In genomic region chr1:37481289-37482003, GRCh38 we compare ENCODE assay signal across 9 cellular contexts. TPM values are rescaled to one million over a fixed set of nuclear protein-coding genes. Genes with fewer than 3 reads are reported as not detected.
DNase-seq lines count a peak whose midpoint lies in the region; ATAC-seq and TF ChIP-seq lines count a peak whose summit lies in the region.
"Had no signal": no experiment of that assay in that cellular context is flagged by ENCODE, and none has a peak within 500 bp of the region (broad histone marks: within the 10 kb centered on the region; RNA-seq: fewer than 3 reads in every experiment).

No MANE protein-coding gene starts in this region.

- no peaks in the 10 kb centered on the region for H3K27me3 Mint-ChIP-seq in stimulated activated naive B cell treated with anti-CD40 and anti-IgM and Interleukin-4, amounts not matched to agents 10 μg/mL and 1 μg/mL and 100 μg/mL, for 72 hours

- TF ChIP-seq CTCF in fibroblast of mammary gland (conservative IDR thresholded peaks at IDR 0.05; ENCODE audit: control insufficient read depth, insufficient read depth, low read depth, low read length), result no peak

- peak; percentile 11 for DNase-seq in HK-2 (ENCODE audit: unreplicated experiment)
- peak; percentile 66 for DNase-seq in activated CD8-positive, alpha-beta memory T cell treated with anti-CD3 and anti-CD28 coated beads for 24 hours
- peak; percentile 42 for DNase-seq in fibroblast of mammary gland (ENCODE audit: low read depth)
- DNase-seq in stimulated activated naive B cell treated with anti-CD40 and anti-IgM and Interleukin-4, amounts not matched to agents 10 μg/mL and 1 μg/mL and 100 μg/mL, for 72 hours, result no peak
- no peak for DNase-seq in occipital lobe (lab: John Stamatoyannopoulos, UW)
- DNase-seq in ureter (ENCODE audit: low spot score), result no peak
- no peak for DNase-seq in stimulated activated naive CD4-positive, alpha-beta T cell (lab: John Stamatoyannopoulos, UW)
- DNase-seq: effector CD8-positive, alpha-beta T cell had no signal

- H3K36me3 Mint-ChIP-seq in stimulated activated naive B cell treated with anti-CD40 and anti-IgM and Interleukin-4, amounts not matched to agents 10 μg/mL and 1 μg/mL and 100 μg/mL, for 72 hours, result peaks cover 60 to 62% of the 10 kb centered on the region in 2 donors

- H3K4me3 Mint-ChIP-seq in stimulated activated naive B cell treated with anti-CD40 and anti-IgM and Interleukin-4, amounts not matched to agents 10 μg/mL and 1 μg/mL and 100 μg/mL, for 72 hours, result peak overlapping the region in 1 of 2 donors; percentile 29

- H3K4me3 ChIP-seq in fibroblast of mammary gland (ENCODE audit: control insufficient read depth, low read depth, low read length), result no peak overlapping the region

- peak overlapping the region; percentile 90 for H3K27ac Mint-ChIP-seq in stimulated activated naive B cell treated with anti-CD40 and anti-IgM and Interleukin-4, amounts not matched to agents 10 μg/mL and 1 μg/mL and 100 μg/mL, for 72 hours

- H3K9me3 Mint-ChIP-seq in stimulated activated naive B cell treated with anti-CD40 and anti-IgM and Interleukin-4, amounts not matched to agents 10 μg/mL and 1 μg/mL and 100 μg/mL, for 72 hours, result no peaks in the 10 kb centered on the region

- H3K4me1 Mint-ChIP-seq in stimulated activated naive B cell treated with anti-CD40 and anti-IgM and Interleukin-4, amounts not matched to agents 10 μg/mL and 1 μg/mL and 100 μg/mL, for 72 hours, result peaks cover 38 to 63% of the 10 kb centered on the region in 2 donors

- ATAC-seq in stimulated activated naive B cell treated with anti-CD40 and anti-IgM and Interleukin-4, amounts not matched to agents 10 μg/mL and 1 μg/mL and 100 μg/mL, for 72 hours (replicated peaks), result no peak
- no peak for ATAC-seq in activated CD4-positive, CD25-positive, alpha-beta regulatory T cell treated with anti-CD3 and anti-CD28 coated beads, Interleukin-2, amount 50 U/mL, for 24 hours

RNA-seq across cellular contexts. Expression of gene ZC3H12A, which starts 7.1 kb away (rescaled TPM):
- total RNA-seq in occipital lobe, result 0.47 TPM
- 56.6 TPM for total RNA-seq in ureter

RNA-seq across cellular contexts. Expression of gene MEAF6, which starts 33.1 kb away (rescaled TPM):
- total RNA-seq in occipital lobe (106 TPM), ureter (60.7 TPM)

Comparison
In these comparisons a context has a peak if more than half of its experiments do, and no peak if none do; other contexts are left out.
1. DNase-seq: peak in HK-2 (single experiment), activated CD8-positive, alpha-beta memory T cell treated with anti-CD3 and anti-CD28 coated beads for 24 hours (single experiment) and fibroblast of mammary gland (single experiment); none in stimulated activated naive B cell treated with anti-CD40 and anti-IgM and Interleukin-4, amounts not matched to agents 10 μg/mL and 1 μg/mL and 100 μg/mL, for 72 hours (single experiment), occipital lobe (single experiment), ureter (single experiment) and stimulated activated naive CD4-positive, alpha-beta T cell (0 of 6).
2. RNA of gene ZC3H12A, which starts 7.1 kb away (total RNA-seq): 56.6 TPM in ureter (single experiment); 0.47 TPM in occipital lobe (single experiment); every median in the first group is over 10 times any median in the second.